Comparison of ENCODE assay signal across 20 cellular contexts in genomic region chr6:7537560-7538174, GRCh38. TPM values are rescaled to one million over a fixed set of nuclear protein-coding genes. Genes with fewer than 3 reads are reported as not detected.
"Had no signal": no experiment of that assay in that cellular context is flagged by ENCODE, and none has a peak within 500 bp of the region (broad histone marks: within the 10 kb centered on the region; RNA-seq: fewer than 3 reads in every experiment).

No MANE protein-coding gene starts in this region.

- H3K4me3 Mint-ChIP-seq: activated naive CD8-positive, alpha-beta T cell treated with anti-CD3 and anti-CD28 coated beads, Interleukin-2, amount 10 ng/mL, durations not matched to agents 7 days and 5 days; activated T-helper 1 cell treated with anti-CD3 and anti-CD28 coated beads, Interleukin-12 subunit alpha, Interleukin-12 subunit beta, Interleukin-2, Interleukin-4 antibody, amounts not matched to agents 30 ng/mL and 10 ng/mL and 1 ng/mL, durations not matched to agents 14 hours and 24 hours and 36 hours; dendritic cell treated with granulocyte-macrophage colony-stimulating factor and Interleukin-4, amounts not matched to agents 40 ng/mL and 50 ng/mL, for 4 days; effector memory CD8-positive, alpha-beta T cell; stimulated activated naive CD8-positive, alpha-beta T cell treated with anti-CD3 and anti-CD28 coated beads, Interleukin-15, Interleukin-2, amounts not matched to agents 100 ng/mL and 50 ng/mL, for 24 hours; T-cell had no signal

- DNase-seq: activated CD4-positive, alpha-beta T cell treated with anti-CD3 and anti-CD28 coated beads, Interleukin-2, amount 50 U/mL, for 1 hour; activated CD8-positive, alpha-beta memory T cell treated with anti-CD3 and anti-CD28 coated beads for 24 hours; activated naive CD8-positive, alpha-beta T cell treated with anti-CD3 and anti-CD28 coated beads, Interleukin-2, amount 10 ng/mL, durations not matched to agents 7 days and 5 days; cerebellar nuclear complex; effector memory CD8-positive, alpha-beta T cell; foreskin melanocyte; mucosa of descending colon; naive thymus-derived CD4-positive, alpha-beta T cell; psoas muscle; sigmoid colon; spleen; T-cell; T1000; upper lobe of left lung had no signal

- H3K36me3 ChIP-seq: brain microvascular endothelial cell, sigmoid colon, spleen, upper lobe of left lung had no signal

- H3K4me3 ChIP-seq: mucosa of descending colon, psoas muscle, sigmoid colon, spleen, upper lobe of left lung had no signal

- ATAC-seq: activated CD4-positive, CD25-positive, alpha-beta regulatory T cell treated with anti-CD3 and anti-CD28 coated beads, Interleukin-2, amount 50 U/mL, for 24 hours; effector memory CD8-positive, alpha-beta T cell; left lobe of liver; mucosa of descending colon; naive thymus-derived CD4-positive, alpha-beta T cell; psoas muscle; T-cell had no signal

- H3K36me3 Mint-ChIP-seq: activated naive CD8-positive, alpha-beta T cell treated with anti-CD3 and anti-CD28 coated beads, Interleukin-2, amount 10 ng/mL, durations not matched to agents 7 days and 5 days; naive thymus-derived CD4-positive, alpha-beta T cell; T-cell had no signal

- H3K27ac Mint-ChIP-seq: activated naive CD8-positive, alpha-beta T cell treated with anti-CD3 and anti-CD28 coated beads, Interleukin-2, amount 10 ng/mL, durations not matched to agents 7 days and 5 days; activated T-helper 1 cell treated with anti-CD3 and anti-CD28 coated beads, Interleukin-12 subunit alpha, Interleukin-12 subunit beta, Interleukin-2, Interleukin-4 antibody, amounts not matched to agents 30 ng/mL and 10 ng/mL and 1 ng/mL, durations not matched to agents 14 hours and 24 hours and 36 hours; dendritic cell treated with granulocyte-macrophage colony-stimulating factor and Interleukin-4, amounts not matched to agents 40 ng/mL and 50 ng/mL, for 4 days; effector memory CD8-positive, alpha-beta T cell; naive thymus-derived CD4-positive, alpha-beta T cell; stimulated activated naive CD8-positive, alpha-beta T cell treated with anti-CD3 and anti-CD28 coated beads, Interleukin-15, Interleukin-2, amounts not matched to agents 100 ng/mL and 50 ng/mL, for 24 hours; T-cell had no signal

- H3K27ac ChIP-seq: brain microvascular endothelial cell, psoas muscle, sigmoid colon, spleen, upper lobe of left lung had no signal

- H3K9me3 ChIP-seq: mucosa of descending colon, psoas muscle, sigmoid colon, spleen, upper lobe of left lung had no signal

- H3K27me3 ChIP-seq: brain microvascular endothelial cell had no signal

- H3K9me3 Mint-ChIP-seq: activated naive CD8-positive, alpha-beta T cell treated with anti-CD3 and anti-CD28 coated beads, Interleukin-2, amount 10 ng/mL, durations not matched to agents 7 days and 5 days; activated T-helper 1 cell treated with anti-CD3 and anti-CD28 coated beads, Interleukin-12 subunit alpha, Interleukin-12 subunit beta, Interleukin-2, Interleukin-4 antibody, amounts not matched to agents 30 ng/mL and 10 ng/mL and 1 ng/mL, durations not matched to agents 14 hours and 24 hours and 36 hours; dendritic cell treated with granulocyte-macrophage colony-stimulating factor and Interleukin-4, amounts not matched to agents 40 ng/mL and 50 ng/mL, for 4 days; effector memory CD8-positive, alpha-beta T cell; stimulated activated naive CD8-positive, alpha-beta T cell treated with anti-CD3 and anti-CD28 coated beads, Interleukin-15, Interleukin-2, amounts not matched to agents 100 ng/mL and 50 ng/mL, for 24 hours; T-cell had no signal

RNA-seq across cellular contexts. Expression of gene DSP, which starts 3.8 kb away (rescaled TPM):
- total RNA-seq: activated T-helper 1 cell treated with anti-CD3 and anti-CD28 coated beads, Interleukin-12 subunit alpha, Interleukin-12 subunit beta, Interleukin-2, Interleukin-4 antibody, amounts not matched to agents 30 ng/mL and 10 ng/mL and 1 ng/mL, durations not matched to agents 14 hours and 24 hours and 36 hours had no signal
